Comparison of ENCODE assay signal across 12 cellular contexts in the genomic region with DNA sequence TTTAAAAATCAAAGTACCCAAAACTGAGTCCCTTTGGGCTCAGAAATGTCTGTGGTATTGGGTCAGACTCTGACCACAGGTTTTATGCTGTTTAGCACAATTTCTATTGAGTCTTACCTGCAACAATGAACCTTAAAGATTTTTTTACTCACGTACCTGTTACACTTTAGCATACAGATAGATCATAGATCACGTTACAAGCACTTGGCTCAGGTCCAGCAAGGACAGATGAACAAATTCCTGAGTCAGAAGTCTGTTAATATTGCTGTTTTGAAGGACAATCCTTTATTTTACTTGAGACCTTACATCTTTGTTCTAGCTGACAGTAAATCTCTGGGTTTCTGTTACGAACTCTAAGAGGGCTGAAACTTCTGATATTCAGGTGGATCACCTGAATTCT. TPM values are rescaled to one million over a fixed set of nuclear protein-coding genes. Genes with fewer than 3 reads are reported as not detected.
DNase-seq lines count a peak whose midpoint lies in the region; ATAC-seq and TF ChIP-seq lines count a peak whose summit lies in the region.
"Had no signal": no experiment of that assay in that cellular context is flagged by ENCODE, and none has a peak within 500 bp of the region (broad histone marks: within the 10 kb centered on the region; RNA-seq: fewer than 3 reads in every experiment).

No MANE protein-coding gene starts in this region.

- peaks cover 97% of the 10 kb centered on the region for H3K36me3 Mint-ChIP-seq in activated T-cell treated with anti-CD3 and anti-CD28 coated beads, Interleukin-2, amount 50 U/mL, for 24 hours (ENCODE audit: low read depth)
- peaks cover 59% of the 10 kb centered on the region for H3K36me3 Mint-ChIP-seq in central memory CD8-positive, alpha-beta T cell (ENCODE audit: insufficient read depth)

- H3K27me3 Mint-ChIP-seq in activated T-cell treated with anti-CD3 and anti-CD28 coated beads, Interleukin-2, amount 50 U/mL, for 24 hours, result no peaks in the 10 kb centered on the region
- no peaks in the 10 kb centered on the region for H3K27me3 Mint-ChIP-seq in central memory CD8-positive, alpha-beta T cell

- H3K27ac Mint-ChIP-seq in activated T-cell treated with anti-CD3 and anti-CD28 coated beads, Interleukin-2, amount 50 U/mL, for 24 hours, result peak overlapping the region; percentile 73
- H3K27ac Mint-ChIP-seq in central memory CD8-positive, alpha-beta T cell (ENCODE audit: low read depth), result peak overlapping the region; percentile 35

- peaks cover 15 to 81% (median 54%) of the 10 kb centered on the region in 4 donors for H3K36me3 ChIP-seq in sigmoid colon

- no peak overlapping the region for H3K4me3 ChIP-seq in sigmoid colon
- H3K4me3 ChIP-seq: prostate gland had no signal

- H3K27me3 ChIP-seq in sigmoid colon, result no peaks in the 10 kb centered on the region

- H3K9me3 Mint-ChIP-seq in activated T-cell treated with anti-CD3 and anti-CD28 coated beads, Interleukin-2, amount 50 U/mL, for 24 hours, result no peaks in the 10 kb centered on the region
- no peaks in the 10 kb centered on the region for H3K9me3 Mint-ChIP-seq in central memory CD8-positive, alpha-beta T cell

- H3K4me1 Mint-ChIP-seq in activated T-cell treated with anti-CD3 and anti-CD28 coated beads, Interleukin-2, amount 50 U/mL, for 24 hours (ENCODE audit: low read depth), result peaks cover 22% of the 10 kb centered on the region
- peaks cover 26% of the 10 kb centered on the region for H3K4me1 Mint-ChIP-seq in central memory CD8-positive, alpha-beta T cell

- intact Hi-C loops in sigmoid colon (cut with DNase I), result no loop called here

- 55 to 75% methylated on average over 3 of the region's 3 CpGs for WGBS in sigmoid colon, 2 donors

- no peak overlapping the region for H3K4me3 Mint-ChIP-seq in activated T-cell treated with anti-CD3 and anti-CD28 coated beads, Interleukin-2, amount 50 U/mL, for 24 hours
- no peak overlapping the region for H3K4me3 Mint-ChIP-seq in central memory CD8-positive, alpha-beta T cell

- no peak for DNase-seq in activated T-cell treated with anti-CD3 and anti-CD28 coated beads, Interleukin-2, amount 50 U/mL, for 24 hours
- no peak for DNase-seq in activated T-cell treated with anti-CD3 and anti-CD28 coated beads, Interleukin-2, amount 50 U/mL, for 1 hour
- DNase-seq in HK-2 (ENCODE audit: unreplicated experiment) (peak; percentile 26), sigmoid colon (no peak), NK-92 (lab: John Stamatoyannopoulos, UW; ENCODE audit: unreplicated experiment) (no peak)
- DNase-seq in central memory CD8-positive, alpha-beta T cell (ENCODE audit: low spot score in 2 of 2), result no peak
- DNase-seq: activated gamma-delta T cell, mesendoderm, NCI-H2029 had no signal

- H3K27ac ChIP-seq in sigmoid colon, result peak overlapping the region in 3 of 4 donors; percentile 61 to 69 (median 67)

- ATAC-seq in central memory CD8-positive, alpha-beta T cell (replicated peaks; ENCODE audit: extremely low read depth, poor library complexity, severe bottlenecking), result no peak
- ATAC-seq in GM21723 (IDR thresholded peaks at IDR 0.05; ENCODE audit: unreplicated experiment) (no peak), GM19467 (IDR thresholded peaks at IDR 0.05; ENCODE audit: unreplicated experiment) (no peak)

- TF ChIP-seq EP300 in sigmoid colon (IDR thresholded peaks at IDR 0.05), result no peak

- no peak for TF ChIP-seq CTCF in sigmoid colon (IDR thresholded peaks at IDR 0.05)

- no peaks in the 10 kb centered on the region for H3K9me3 ChIP-seq in sigmoid colon
- H3K9me3 ChIP-seq: prostate gland had no signal

- peaks cover 0 to 30% (median 17%) of the 10 kb centered on the region in 4 donors for H3K4me1 ChIP-seq in sigmoid colon
- H3K4me1 ChIP-seq: prostate gland had no signal

- no peak for TF ChIP-seq POLR2A in sigmoid colon (IDR thresholded peaks at IDR 0.05)

RNA-seq across cellular contexts. Expression of gene SLC7A6OS, which starts 12.8 kb away (rescaled TPM):
- total RNA-seq in sigmoid colon, result 10 to 100 TPM in 3 of 4 donors, 1 to 10 TPM in 1; 9.5 to 20.8 (median 11.8) TPM
- 1 to 10 TPM; 4.8 to 10.0 (median 6.5) TPM for polyA plus RNA-seq in sigmoid colon

RNA-seq across cellular contexts. Expression of gene PRMT7, which starts 12.9 kb away (rescaled TPM):
- total RNA-seq in sigmoid colon, result 10 to 100 TPM; 34.6 to 51.0 (median 45.6) TPM
- polyA plus RNA-seq in sigmoid colon, result 10 to 100 TPM; 12.0 to 40.7 (median 19.0) TPM

RNA-seq across cellular contexts. Expression of gene SLC7A6, which starts 33.6 kb away (rescaled TPM):
- 10 to 100 TPM; 26.8 to 40.7 (median 35.1) TPM for total RNA-seq in sigmoid colon
- polyA plus RNA-seq in sigmoid colon, result 10 to 100 TPM in 1 of 3 donors, 1 to 10 TPM in 2; 1.8 to 22.5 (median 2.5) TPM

RNA-seq across cellular contexts. Expression of gene PLA2G15, which starts 52.7 kb away (rescaled TPM):
- total RNA-seq in sigmoid colon, result 10 to 100 TPM; 10.2 to 15.7 (median 12.5) TPM
- 10 to 100 TPM in 1 of 3 donors, 1 to 10 TPM in 2; 4.2 to 10.1 (median 8.1) TPM for polyA plus RNA-seq in sigmoid colon
